In genomic region chr6:158021814-158022748, GRCh38 we compare ENCODE assay signal across 30 cellular contexts. TPM values are rescaled to one million over a fixed set of nuclear protein-coding genes. Genes with fewer than 3 reads are reported as not detected.
DNase-seq lines count a peak whose midpoint lies in the region; ATAC-seq, FAIRE-seq and TF ChIP-seq lines count a peak whose summit lies in the region.
"Had no signal": no experiment of that assay in that cellular context is flagged by ENCODE, and none has a peak within 500 bp of the region (broad histone marks: within the 10 kb centered on the region; RNA-seq: fewer than 3 reads in every experiment).

No MANE protein-coding gene starts in this region.

- no peak overlapping the region for H3K4me3 Mint-ChIP-seq in activated naive CD4-positive, alpha-beta T cell treated with anti-CD3 and anti-CD28 coated beads, Interleukin-2, amount 50 U/mL, for 24 hours
- no peak overlapping the region for H3K4me3 Mint-ChIP-seq in activated naive CD4-positive, alpha-beta T cell treated with anti-CD3 and anti-CD28 coated beads for 36 hours
- H3K4me3 Mint-ChIP-seq in nephron progenitor cell: no peak overlapping the region
- H3K4me3 Mint-ChIP-seq: activated CD4-positive, alpha-beta T cell treated with anti-CD3 and anti-CD28 coated beads, Interleukin-2, amount 10 ng/mL, durations not matched to agents 24 days and 14 days; CD8-positive, alpha-beta memory T cell had no signal

- peaks cover 11% of the 10 kb centered on the region for H3K36me3 Mint-ChIP-seq in activated naive CD4-positive, alpha-beta T cell treated with anti-CD3 and anti-CD28 coated beads, Interleukin-2, amount 50 U/mL, for 24 hours
- peaks cover 12% of the 10 kb centered on the region for H3K36me3 Mint-ChIP-seq in activated naive CD4-positive, alpha-beta T cell treated with anti-CD3 and anti-CD28 coated beads for 36 hours (ENCODE audit: low read depth)
- H3K36me3 Mint-ChIP-seq in nephron progenitor cell (ENCODE audit: low read depth): no peaks in the 10 kb centered on the region

- H3K9me3 Mint-ChIP-seq in activated naive CD4-positive, alpha-beta T cell treated with anti-CD3 and anti-CD28 coated beads, Interleukin-2, amount 50 U/mL, for 24 hours: no peaks in the 10 kb centered on the region
- no peaks in the 10 kb centered on the region for H3K9me3 Mint-ChIP-seq in activated naive CD4-positive, alpha-beta T cell treated with anti-CD3 and anti-CD28 coated beads for 36 hours
- no peaks in the 10 kb centered on the region for H3K9me3 Mint-ChIP-seq in nephron progenitor cell
- H3K9me3 Mint-ChIP-seq: activated CD4-positive, alpha-beta T cell treated with anti-CD3 and anti-CD28 coated beads, Interleukin-2, amount 10 ng/mL, durations not matched to agents 24 days and 14 days; activated naive CD4-positive, alpha-beta T cell treated with anti-CD3 and anti-CD28 coated beads, Interleukin-2, amount 50 U/mL, for 72 hours; CD8-positive, alpha-beta memory T cell; naive thymus-derived CD8-positive, alpha-beta T cell had no signal

- ATAC-seq in K562: no peak
- no peak for ATAC-seq in upper lobe of right lung
- no peak for ATAC-seq in HG02623 (IDR thresholded peaks at IDR 0.05; ENCODE audit: unreplicated experiment)
- ATAC-seq in GM21360 (IDR thresholded peaks at IDR 0.05; ENCODE audit: unreplicated experiment): no peak
- ATAC-seq: activated naive CD4-positive, alpha-beta T cell treated with anti-CD3 and anti-CD28 coated beads, Interleukin-2, amount 50 U/mL, for 72 hours; left lobe of liver; naive thymus-derived CD8-positive, alpha-beta T cell; pancreas; PC-3; Right ventricle myocardium inferior had no signal

- peak overlapping the region; percentile 8 for H3K27ac Mint-ChIP-seq in activated naive CD4-positive, alpha-beta T cell treated with anti-CD3 and anti-CD28 coated beads, Interleukin-2, amount 50 U/mL, for 24 hours
- no peak overlapping the region for H3K27ac Mint-ChIP-seq in activated naive CD4-positive, alpha-beta T cell treated with anti-CD3 and anti-CD28 coated beads for 36 hours
- no peak overlapping the region for H3K27ac Mint-ChIP-seq in nephron progenitor cell
- H3K27ac Mint-ChIP-seq: activated CD4-positive, alpha-beta T cell treated with anti-CD3 and anti-CD28 coated beads, Interleukin-2, amount 10 ng/mL, durations not matched to agents 24 days and 14 days had no signal

- H3K27ac ChIP-seq in K562 (ENCODE audit: extremely low read depth, low read depth, low read length) (no peak overlapping the region), upper lobe of right lung (no peak overlapping the region)
- H3K27ac ChIP-seq: right atrium auricular region, suprapubic skin, WERI-Rb-1 had no signal

- H3K9ac ChIP-seq in K562 (ENCODE audit: insufficient read depth in 1 of 2, low read depth in 2 of 2, low read length in 2 of 2): peak overlapping the region in 1 of 2 experiments; percentile 30; a peak in 1 of 4 replicates

- no peak for TF ChIP-seq EP300 in K562 (IDR thresholded peaks at IDR 0.05; ENCODE audit: low read length)

- no peak for TF ChIP-seq RAD21 in K562 (CRISPR knock-in tag; conservative IDR thresholded peaks at IDR 0.05 in 1 of 2, IDR thresholded peaks at IDR 0.05 in 1 of 2)

- H3K9me1 ChIP-seq in K562 (ENCODE audit: control insufficient read depth, insufficient read depth, low read length): peaks cover 4% of the 10 kb centered on the region

- intact Hi-C loops in activated naive CD4-positive, alpha-beta T cell treated with anti-CD3 and anti-CD28 coated beads for 36 hours (cut with micrococcal nuclease): no loop called here
- intact Hi-C loops in K562 (cut with micrococcal nuclease) (no loop called here), upper lobe of right lung (cut with DNase I) (no loop called here)

- 80% methylated on average over 14 of the region's 14 CpGs for WGBS in K562 (ENCODE audit: insufficient coverage, low coverage, missing lambda C conversion rate)

- no peaks in the 10 kb centered on the region for H3K27me3 ChIP-seq in K562 (ENCODE audit: control insufficient read depth in 2 of 2, insufficient read depth in 2 of 2, low read length in 2 of 2)
- no peaks in the 10 kb centered on the region for H3K27me3 ChIP-seq in upper lobe of right lung
- H3K27me3 ChIP-seq: esophagus squamous epithelium, pancreas, right atrium auricular region, suprapubic skin had no signal

- POLR2A ChIA-PET in K562 (lab: Yijun Ruan, JAX): interaction anchor here (0.5 to 1.3 kb wide), 6 partner anchors 14 to 197 kb away, joined by 3 to 4 read pairs (median 3); no protein-coding TSS in a partner anchor

- H3K4me3 ChIP-seq in K562 (no peak overlapping the region), upper lobe of right lung (no peak overlapping the region)
- H3K4me3 ChIP-seq: esophagus squamous epithelium, pancreas, right atrium auricular region, suprapubic skin had no signal

- H4K20me1 ChIP-seq in K562 (replicated peaks; ENCODE audit: control insufficient read depth, insufficient read depth, low read length): peaks cover 8% of the 10 kb centered on the region; the same call in 1 of the 2 replicates

- in situ Hi-C loops in K562 (cut with MboI): no loop called here

- TF ChIP-seq POLR2A in K562 (conservative IDR thresholded peaks at IDR 0.05): no peak

- BruUV-seq in K562 (replicated peaks; lab: Mats Ljungman, UMichigan): no TSS peak

- H3K79me2 ChIP-seq in K562 (ENCODE audit: control insufficient read depth, insufficient read depth, low read length): peaks cover 4% of the 10 kb centered on the region; the same call in 1 of the 3 replicates

- DNase-seq in activated naive CD4-positive, alpha-beta T cell treated with anti-CD3 and anti-CD28 coated beads for 36 hours: no peak
- DNase-seq in K562 (ENCODE audit: extremely low read depth in 1 of 4, low spot score in 3 of 4): no peak
- DNase-seq in middle frontal gyrus (ENCODE audit: extremely low spot score, low spot score): peak; percentile 1
- DNase-seq in upper lobe of right lung: peak; percentile 55
- DNase-seq in nephron progenitor cell: no peak
- DNase-seq: activated CD4-positive, alpha-beta T cell treated with anti-CD3 and anti-CD28 coated beads, Interleukin-2, amount 10 ng/mL, durations not matched to agents 24 days and 14 days; AML-193; cortex of kidney; esophagus squamous epithelium; foreskin melanocyte; midbrain; naive thymus-derived CD8-positive, alpha-beta T cell; NCI-H1105; NCI-H1930; NCI-H524 treated with DMSO at 0.1 percent for 48 hours; NK-92 treated with Interleukin-12 subunit alpha and Interleukin-12 subunit beta, amount 100 ng/mL, for 24 hours; PC-3; T-helper 9 cell; WERI-Rb-1 had no signal

- H3K4me1 ChIP-seq in K562 (replicated peaks in 1 of 2; ENCODE audit: control insufficient read depth in 2 of 2, insufficient read depth in 2 of 2, low read length in 2 of 2): peaks cover 19 to 29% of the 10 kb centered on the region in 2 experiments
- peaks cover 17% of the 10 kb centered on the region for H3K4me1 ChIP-seq in upper lobe of right lung

- CTCF ChIA-PET in activated naive CD4-positive, alpha-beta T cell treated with anti-CD3 and anti-CD28 coated beads for 36 hours (lab: Charles Lee): interaction anchor here (0.6 to 1.3 kb wide), 3 partner anchors 14 to 57 kb away, joined by 3 to 6 read pairs (median 5); no protein-coding TSS in a partner anchor
- CTCF ChIA-PET in K562 (lab: Yijun Ruan, JAX; ENCODE audit: low intra/inter-chr PET ratio): no interaction called here

- no peak for FAIRE-seq in K562 (lab: Jason Lieb, UNC)
- FAIRE-seq: pancreas, urothelium cell line had no signal

- no peak for TF ChIP-seq CTCF in K562 (IDR thresholded peaks at IDR 0.05 in 2 of 3, conservative IDR thresholded peaks at IDR 0.05 in 1 of 3; ENCODE audit: insufficient read depth in 2 of 3, low read depth in 1 of 3, low read length in 3 of 3)
- TF ChIP-seq CTCF in upper lobe of right lung (IDR thresholded peaks at IDR 0.05): no peak
- no peak for TF ChIP-seq CTCF in nephron progenitor cell (IDR thresholded peaks at IDR 0.05)

- no peak overlapping the region for H3K4me2 ChIP-seq in K562 (ENCODE audit: insufficient read depth, low read length)

- no peak overlapping the region for H2AFZ ChIP-seq in K562 (ENCODE audit: low read depth, low read length)

- peaks cover 22% of the 10 kb centered on the region; the same call in 2 of the 3 replicates for H3K36me3 ChIP-seq in K562 (ENCODE audit: control insufficient read depth, insufficient read depth, low read length)
- H3K36me3 ChIP-seq in upper lobe of right lung: no peaks in the 10 kb centered on the region
- H3K36me3 ChIP-seq: pancreas, right atrium auricular region, suprapubic skin had no signal

- H3K4me1 Mint-ChIP-seq in activated naive CD4-positive, alpha-beta T cell treated with anti-CD3 and anti-CD28 coated beads, Interleukin-2, amount 50 U/mL, for 24 hours: peaks cover 26% of the 10 kb centered on the region
- peaks cover 27% of the 10 kb centered on the region for H3K4me1 Mint-ChIP-seq in activated naive CD4-positive, alpha-beta T cell treated with anti-CD3 and anti-CD28 coated beads for 36 hours (ENCODE audit: low read depth)
- peaks cover 35% of the 10 kb centered on the region for H3K4me1 Mint-ChIP-seq in nephron progenitor cell

- H3K9me3 ChIP-seq in K562 (replicated peaks; ENCODE audit: control insufficient read depth, insufficient read depth, low read depth, low read length) (no peaks in the 10 kb centered on the region), upper lobe of right lung (no peaks in the 10 kb centered on the region)
- H3K9me3 ChIP-seq: esophagus squamous epithelium, pancreas, right atrium auricular region, suprapubic skin had no signal

- no peaks in the 10 kb centered on the region for H3K27me3 Mint-ChIP-seq in activated naive CD4-positive, alpha-beta T cell treated with anti-CD3 and anti-CD28 coated beads, Interleukin-2, amount 50 U/mL, for 24 hours
- no peaks in the 10 kb centered on the region for H3K27me3 Mint-ChIP-seq in activated naive CD4-positive, alpha-beta T cell treated with anti-CD3 and anti-CD28 coated beads for 36 hours (ENCODE audit: low read depth)
- no peaks in the 10 kb centered on the region for H3K27me3 Mint-ChIP-seq in nephron progenitor cell (ENCODE audit: low read depth, poor library complexity)
- H3K27me3 Mint-ChIP-seq: activated CD4-positive, alpha-beta T cell treated with anti-CD3 and anti-CD28 coated beads, Interleukin-2, amount 10 ng/mL, durations not matched to agents 24 days and 14 days; CD8-positive, alpha-beta memory T cell; naive thymus-derived CD8-positive, alpha-beta T cell had no signal

RNA-seq across cellular contexts. Expression of gene SYNJ2, which starts 40.4 kb away (rescaled TPM):
- 10 to 100 TPM; 42.4 to 42.7 TPM for total RNA-seq in activated naive CD4-positive, alpha-beta T cell treated with anti-CD3 and anti-CD28 coated beads for 36 hours
- total RNA-seq in K562 (2011; cell fraction: chromatin; rRNA removed; ENCODE audit: low replicate concordance): 70.0 and 111 TPM in 2 replicates
- total RNA-seq in K562 (2011; cell fraction: nucleolus; rRNA removed): 56.6 and 62.9 TPM in 2 replicates
- 49.5 and 50.1 TPM in 2 replicates for total RNA-seq in K562 (2011; cell fraction: nucleoplasm; rRNA removed)
- total RNA-seq in K562 (2014; rRNA removed) (15.7 and 17.8 TPM in 2 replicates), K562 (2014; rRNA removed; fragmentation: Illumina TruSeq; extraction: Trizol) (19.5 and 22.7 TPM in 2 replicates), K562 (2015; rRNA removed; fragmentation: Illumina TruSeq; extraction: Trizol) (12.5 and 13.6 TPM in 2 replicates), K562 (2021) (24.7 and 27.7 TPM in 2 replicates), upper lobe of right lung (7.2 TPM)
- polyA plus RNA-seq in K562 (2011; rRNA removed) (17.1 and 21.6 TPM in 2 replicates), K562 (2014; fragmentation: Illumina TruSeq; extraction: Trizol) (22.9 and 26.1 TPM in 2 replicates), K562 (2014; fragmentation: Nextera tagmentation; extraction: Ambion mirVana) (1 to 10 TPM; 3.0 to 3.3 TPM), K562 (2014; rRNA removed) (13.7 and 16.9 TPM in 2 replicates)
- polyA plus RNA-seq in K562 (2011; cell fraction: cytosol; rRNA removed): 18.3 and 24.0 TPM in 2 replicates
- polyA plus RNA-seq in K562 (2011; cell fraction: nucleus; rRNA removed): 28.6 and 33.9 TPM in 2 replicates
- 15.0 and 17.4 TPM in 2 replicates for polyA plus RNA-seq in K562 (2012)
- polyA minus RNA-seq in K562 (2011; rRNA and poly(A)+ RNA removed): 24.2 and 30.1 TPM in 2 replicates
- 19.8 and 20.9 TPM in 2 replicates for polyA minus RNA-seq in K562 (2011; cell fraction: cytosol; rRNA and poly(A)+ RNA removed)
- polyA minus RNA-seq in K562 (2011; cell fraction: nucleus; rRNA and poly(A)+ RNA removed): 18.7 and 22.3 TPM in 2 replicates

Comparison
In these comparisons a context has a peak if more than half of its experiments do, and no peak if none do; other contexts are left out.
1. DNase-seq: peak in middle frontal gyrus (single experiment) and upper lobe of right lung (single experiment); none in activated naive CD4-positive, alpha-beta T cell treated with anti-CD3 and anti-CD28 coated beads for 36 hours (single experiment), K562 (0 of 4) and nephron progenitor cell (single experiment).